In the genomic region with DNA sequence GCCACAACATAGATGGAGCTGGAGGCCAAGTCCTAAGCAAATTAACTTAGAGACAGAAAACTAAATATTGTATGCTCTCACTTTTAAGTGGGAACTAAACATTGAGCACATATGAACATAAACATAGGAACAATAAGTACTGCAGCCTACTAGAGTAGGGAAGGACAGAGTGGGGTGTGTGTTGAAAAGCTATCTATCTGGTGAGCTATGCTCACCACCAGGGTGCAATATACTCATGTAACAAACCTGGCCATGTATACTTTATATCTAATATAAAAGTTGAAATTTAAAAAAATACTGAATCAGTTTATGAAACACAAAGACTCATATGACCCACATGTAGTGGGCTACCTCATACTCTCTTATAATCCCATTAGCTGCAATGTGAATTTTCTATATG, we compare ENCODE assay signal across 18 cellular contexts.
DNase-seq lines count a peak whose midpoint lies in the region; TF ChIP-seq lines count a peak whose summit lies in the region.
"Had no signal": no experiment of that assay in that cellular context is flagged by ENCODE, and none has a peak within 500 bp of the region (broad histone marks: within the 10 kb centered on the region; RNA-seq: fewer than 3 reads in every experiment).

No MANE protein-coding gene starts in this region.

- TF ChIP-seq POLR2A in adrenal gland (IDR thresholded peaks at IDR 0.05) = no peak

- no peaks in the 10 kb centered on the region for H3K9me2 ChIP-seq in OCI-LY1 (ENCODE audit: low read depth, low read length)

- H2BK5ac ChIP-seq in H9 (ENCODE audit: insufficient read length, low read length) = no peak overlapping the region

- H3K9me3 ChIP-seq in H9 (ENCODE audit: control insufficient read depth, low read depth, low read length) = no peaks in the 10 kb centered on the region
- H3K9me3 ChIP-seq in OCI-LY1 (ENCODE audit: low read length) = no peaks in the 10 kb centered on the region
- H3K9me3 ChIP-seq in endodermal cell (ENCODE audit: control insufficient read depth, low read length) = no peaks in the 10 kb centered on the region
- H3K9me3 ChIP-seq in osteoblast (ENCODE audit: low read depth, low read length) = no peaks in the 10 kb centered on the region
- H3K9me3 ChIP-seq in adrenal gland (replicated peaks in 1 of 3) = no peaks in the 10 kb centered on the region
- H3K9me3 ChIP-seq: tibial nerve had no signal

- no peak overlapping the region for H3K27ac ChIP-seq in H9 (ENCODE audit: insufficient read length, low read depth, low read length)
- no peak overlapping the region for H3K27ac ChIP-seq in OCI-LY1 (ENCODE audit: low read depth, low read length, poor library complexity, severe bottlenecking)
- no peak overlapping the region for H3K27ac ChIP-seq in endodermal cell (ENCODE audit: low read depth, low read length)
- no peak overlapping the region for H3K27ac ChIP-seq in osteoblast (ENCODE audit: low read depth, low read length)
- H3K27ac ChIP-seq in adrenal gland = no peak overlapping the region
- H3K27ac ChIP-seq: SK-N-MC, tibial nerve had no signal

- no peak overlapping the region for H3K14ac ChIP-seq in H9 (ENCODE audit: insufficient read depth, low read length)

- no peak overlapping the region for H3K18ac ChIP-seq in H9 (ENCODE audit: insufficient read length, low read depth, low read length)

- H4K8ac ChIP-seq in H9 (replicated peaks; ENCODE audit: insufficient read length, low read depth, low read length) = no peak overlapping the region

- H4K20me1 ChIP-seq in H9 (ENCODE audit: control insufficient read depth, insufficient read depth, insufficient read length) = no peaks in the 10 kb centered on the region
- H4K20me1 ChIP-seq in OCI-LY1 (ENCODE audit: insufficient read depth, low read length) = no peaks in the 10 kb centered on the region
- no peaks in the 10 kb centered on the region for H4K20me1 ChIP-seq in osteoblast (ENCODE audit: insufficient read depth, low read length)

- H3K27me3 ChIP-seq in H9 (ENCODE audit: insufficient read depth, low read length) (no peaks in the 10 kb centered on the region), OCI-LY1 (ENCODE audit: insufficient read depth, low read length) (no peaks in the 10 kb centered on the region), endodermal cell (ENCODE audit: control insufficient read depth, insufficient read depth, low read length, poor library complexity, severe bottlenecking) (no peaks in the 10 kb centered on the region), osteoblast (ENCODE audit: insufficient read depth, low read length) (no peaks in the 10 kb centered on the region), adrenal gland (no peaks in the 10 kb centered on the region)
- H3K27me3 ChIP-seq: tibial nerve had no signal

- H3K4ac ChIP-seq in H9 (ENCODE audit: low read depth, low read length) = no peak overlapping the region

- H3F3A ChIP-seq in OCI-LY1 (ENCODE audit: insufficient read depth, low read length) = no peaks in the 10 kb centered on the region

- H3K23me2 ChIP-seq in H9 (ENCODE audit: insufficient read length, low read depth, low read length, poor library complexity, severe bottlenecking) = no peaks in the 10 kb centered on the region

- H3K4me2 ChIP-seq in H9 (ENCODE audit: insufficient read depth, insufficient read length, low read length) (no peak overlapping the region), OCI-LY1 (ENCODE audit: low read length) (no peak overlapping the region), osteoblast (ENCODE audit: insufficient read depth, low read length) (no peak overlapping the region)

- H3K36me3 Mint-ChIP-seq in H9 (ENCODE audit: insufficient read depth in 1 of 3, low read depth in 3 of 3) = peaks cover 0 to 16% (median 0%) of the 10 kb centered on the region in 3 experiments; a peak in 2 of 7 replicates
- no peaks in the 10 kb centered on the region for H3K36me3 Mint-ChIP-seq in endodermal cell (ENCODE audit: low read depth)
- H3K36me3 Mint-ChIP-seq: activated CD8-positive, alpha-beta memory T cell treated with anti-CD3 and anti-CD28 coated beads, Interleukin-2, amount 10 ng/mL, durations not matched to agents 7 days and 5 days; stimulated activated naive B cell treated with anti-CD40 and anti-IgM and Interleukin-4, amounts not matched to agents 10 μg/mL and 1 μg/mL and 100 μg/mL, for 72 hours had no signal

- H3K4me1 ChIP-seq in H9 (ENCODE audit: insufficient read depth, low read length) (no peaks in the 10 kb centered on the region), OCI-LY1 (ENCODE audit: insufficient read depth, low read length, severe bottlenecking) (no peaks in the 10 kb centered on the region), endodermal cell (ENCODE audit: control insufficient read depth, insufficient read depth, low read length) (no peaks in the 10 kb centered on the region), osteoblast (ENCODE audit: insufficient read depth, low read length) (no peaks in the 10 kb centered on the region), adrenal gland (replicated peaks in 1 of 2) (no peaks in the 10 kb centered on the region)
- H3K4me1 ChIP-seq: tibial nerve had no signal

- H2AK5ac ChIP-seq in H9 (ENCODE audit: insufficient read length, low read length) = no peak overlapping the region

- no peak overlapping the region for H2BK15ac ChIP-seq in H9 (ENCODE audit: low read depth, low read length)

- peaks cover 3 to 16% of the 10 kb centered on the region in 2 experiments; a peak in 4 of 5 replicates for H3K9me3 Mint-ChIP-seq in H9
- H3K9me3 Mint-ChIP-seq in endodermal cell = no peaks in the 10 kb centered on the region

- no peak overlapping the region for H3K23ac ChIP-seq in H9 (ENCODE audit: insufficient read length, low read depth, low read length)

- no peak overlapping the region for H2BK20ac ChIP-seq in H9 (ENCODE audit: low read depth, low read length, poor library complexity, severe bottlenecking)

- H3T11ph ChIP-seq in H9 (ENCODE audit: low read length) = no peak overlapping the region

- intact Hi-C loops in adrenal gland (cut with DNase I) = no loop called here

- H3K9ac ChIP-seq in H9 (ENCODE audit: extremely low read depth, insufficient read length, low read length) = no peak overlapping the region
- H3K9ac ChIP-seq in OCI-LY1 (ENCODE audit: low read length) = no peak overlapping the region
- no peak overlapping the region for H3K9ac ChIP-seq in endodermal cell (ENCODE audit: extremely low read depth, low read length, poor library complexity, severe bottlenecking)

- no peak overlapping the region for H3K4me3 ChIP-seq in OCI-LY1 (ENCODE audit: low read depth, low read length, poor library complexity, severe bottlenecking)
- H3K4me3 ChIP-seq in endodermal cell (ENCODE audit: low read length) = no peak overlapping the region
- no peak overlapping the region for H3K4me3 ChIP-seq in osteoblast (ENCODE audit: insufficient read depth, low read length)
- no peak overlapping the region for H3K4me3 ChIP-seq in adrenal gland
- H3K4me3 ChIP-seq: SK-N-MC, tibial nerve had no signal

- H2BK12ac ChIP-seq in H9 (ENCODE audit: insufficient read length, low read depth, low read length) = no peak overlapping the region

- H3K36me3 ChIP-seq in OCI-LY1 (ENCODE audit: insufficient read depth, low read length) (no peaks in the 10 kb centered on the region), endodermal cell (ENCODE audit: control insufficient read depth, insufficient read depth, low read length) (no peaks in the 10 kb centered on the region), osteoblast (ENCODE audit: insufficient read depth, low read length) (no peaks in the 10 kb centered on the region), adrenal gland (replicated peaks in 1 of 2) (no peaks in the 10 kb centered on the region)
- H3K36me3 ChIP-seq: tibial nerve had no signal

- H4K91ac ChIP-seq in H9 (ENCODE audit: insufficient read length, low read depth, low read length) = no peak overlapping the region

- H2BK120ac ChIP-seq in H9 (ENCODE audit: low read depth, low read length, poor library complexity, severe bottlenecking) = no peak overlapping the region

- no peak overlapping the region for H3K4me3 Mint-ChIP-seq in H9
- no peak overlapping the region for H3K4me3 Mint-ChIP-seq in endodermal cell
- H3K4me3 Mint-ChIP-seq: activated CD8-positive, alpha-beta memory T cell treated with anti-CD3 and anti-CD28 coated beads, Interleukin-2, amount 10 ng/mL, durations not matched to agents 7 days and 5 days; nephron; stimulated activated naive B cell treated with anti-CD40 and anti-IgM and Interleukin-4, amounts not matched to agents 10 μg/mL and 1 μg/mL and 100 μg/mL, for 72 hours had no signal

- DNase-seq in H9 = no peak
- no peak for DNase-seq in endodermal cell
- DNase-seq in osteoblast (ENCODE audit: insufficient read length, low spot score, missing footprints) = no peak
- no peak for DNase-seq in NCI-H1092 treated with DMSO at 0.1 percent for 48 hours (lab: John Stamatoyannopoulos, UW)
- DNase-seq in dedifferentiated amniotic fluid mesenchymal stem cell (ENCODE audit: extremely low spot score) = no peak
- no peak for DNase-seq in anterior cingulate cortex (lab: John Stamatoyannopoulos, UW)
- DNase-seq in adrenal gland = no peak
- DNase-seq: activated CD8-positive, alpha-beta memory T cell treated with anti-CD3 and anti-CD28 coated beads, Interleukin-2, amount 10 ng/mL, durations not matched to agents 7 days and 5 days; GF-D8; NCI-H1694; NCI-H510A; stimulated activated naive B cell treated with anti-CD40 and anti-IgM and Interleukin-4, amounts not matched to agents 10 μg/mL and 1 μg/mL and 100 μg/mL, for 72 hours; T1000 had no signal

- H4K5ac ChIP-seq in H9 (ENCODE audit: insufficient read length, low read depth, low read length) = no peak overlapping the region

- no peak overlapping the region for H3K27ac Mint-ChIP-seq in H9
- no peak overlapping the region for H3K27ac Mint-ChIP-seq in endodermal cell
- H3K27ac Mint-ChIP-seq: activated CD8-positive, alpha-beta memory T cell treated with anti-CD3 and anti-CD28 coated beads, Interleukin-2, amount 10 ng/mL, durations not matched to agents 7 days and 5 days; activated T-helper 2 cell treated with anti-CD3 and anti-CD28 coated beads, Interferon-gamma antibody, Interleukin-2, Interleukin-4, amounts not matched to agents 10 μg/mL and 5 μg/mL and 100 μg/mL, durations not matched to agents 14 hours and 24 hours and 36 hours; nephron; stimulated activated naive B cell treated with anti-CD40 and anti-IgM and Interleukin-4, amounts not matched to agents 10 μg/mL and 1 μg/mL and 100 μg/mL, for 72 hours had no signal

- no peaks in the 10 kb centered on the region for H3K79me2 ChIP-seq in H9 (ENCODE audit: insufficient read depth, low read length)
- no peaks in the 10 kb centered on the region for H3K79me2 ChIP-seq in OCI-LY1 (ENCODE audit: insufficient read depth, low read length)
- H3K79me2 ChIP-seq in osteoblast (ENCODE audit: insufficient read depth, low read length) = no peaks in the 10 kb centered on the region

- peak; percentile 49; the same call in 2 of the 3 replicates for TF ChIP-seq CTCF in H9 (conservative IDR thresholded peaks at IDR 0.05)
- peak; percentile 18; the same call in 1 of the 2 replicates for TF ChIP-seq CTCF in OCI-LY1 (IDR thresholded peaks at IDR 0.05; ENCODE audit: low read length)
- peak; percentile 57 for TF ChIP-seq CTCF in endodermal cell (conservative IDR thresholded peaks at IDR 0.05)
- TF ChIP-seq CTCF in osteoblast (IDR thresholded peaks at IDR 0.05; ENCODE audit: extremely low read depth, low read depth, low read length) = peak; percentile 10
- TF ChIP-seq CTCF in adrenal gland (IDR thresholded peaks at IDR 0.05) = no peak

- no peak overlapping the region for H3K56ac ChIP-seq in H9 (ENCODE audit: insufficient read length, low read depth, low read length)

- H3K4me1 Mint-ChIP-seq in H9 (no peaks in the 10 kb centered on the region), endodermal cell (no peaks in the 10 kb centered on the region)
- H3K4me1 Mint-ChIP-seq: activated CD8-positive, alpha-beta memory T cell treated with anti-CD3 and anti-CD28 coated beads, Interleukin-2, amount 10 ng/mL, durations not matched to agents 7 days and 5 days; nephron; stimulated activated naive B cell treated with anti-CD40 and anti-IgM and Interleukin-4, amounts not matched to agents 10 μg/mL and 1 μg/mL and 100 μg/mL, for 72 hours had no signal

- no peaks in the 10 kb centered on the region for H3K27me3 Mint-ChIP-seq in H9 (ENCODE audit: low read depth)
- H3K27me3 Mint-ChIP-seq in endodermal cell (ENCODE audit: insufficient read depth) = no peaks in the 10 kb centered on the region
- H3K27me3 Mint-ChIP-seq: activated CD8-positive, alpha-beta memory T cell treated with anti-CD3 and anti-CD28 coated beads, Interleukin-2, amount 10 ng/mL, durations not matched to agents 7 days and 5 days; stimulated activated naive B cell treated with anti-CD40 and anti-IgM and Interleukin-4, amounts not matched to agents 10 μg/mL and 1 μg/mL and 100 μg/mL, for 72 hours had no signal

- H2AFZ ChIP-seq in H9 (ENCODE audit: low read length) = no peak overlapping the region
- no peak overlapping the region for H2AFZ ChIP-seq in OCI-LY1 (ENCODE audit: low read length)
- no peak overlapping the region for H2AFZ ChIP-seq in osteoblast (ENCODE audit: low read length)

- H3K79me1 ChIP-seq in H9 (ENCODE audit: insufficient read depth, low read depth, low read length, poor library complexity, severe bottlenecking) = no peaks in the 10 kb centered on the region

Comparison
In these comparisons a context has a peak if more than half of its experiments do, and no peak if none do; other contexts are left out.
1. CTCF ChIP-seq: peak in H9 (single experiment), OCI-LY1 (single experiment), endodermal cell (single experiment) and osteoblast (single experiment); none in adrenal gland (0 of 6).